16 cellular contexts compared by ENCODE assay signal in genomic region chr1:175591083-175591743, GRCh38.
DNase-seq lines count a peak whose midpoint lies in the region; ATAC-seq, FAIRE-seq and TF ChIP-seq lines count a peak whose summit lies in the region.
"Had no signal": no experiment of that assay in that cellular context is flagged by ENCODE, and none has a peak within 500 bp of the region (broad histone marks: within the 10 kb centered on the region; RNA-seq: fewer than 3 reads in every experiment).

No MANE protein-coding gene starts in this region.

- peak; percentile 18 for DNase-seq in Ammon's horn (ENCODE audit: low spot score)
- DNase-seq in HUDEP-2 (lab: John Stamatoyannopoulos, UW; ENCODE audit: unreplicated experiment in 76 of 76): peak in 72 of 76 experiments; percentile 4 to 82 (median 50)
- DNase-seq in NCI-H345 treated with DMSO at 0.1 percent for 48 hours (lab: John Stamatoyannopoulos, UW; ENCODE audit: unreplicated experiment): peak; percentile 89
- peak in 3 of 4 experiments; percentile 18 to 68 (median 54) for DNase-seq in K562 (ENCODE audit: extremely low read depth in 1 of 4, low spot score in 3 of 4)
- no peak for DNase-seq in effector CD4-positive, alpha-beta T cell
- DNase-seq: activated CD4-positive, alpha-beta memory T cell treated with anti-CD3 and anti-CD28 coated beads, Interleukin-2, amount 10 ng/mL, durations not matched to agents 7 days and 5 days; DMS79; HCEC 1CT; left colon; naive thymus-derived CD8-positive, alpha-beta T cell; stimulated activated CD4-positive, alpha-beta T cell treated with anti-CD3 and anti-CD28 coated beads, Interleukin-15, amount 100 ng/mL, for 24 hours had no signal

- peak; percentile 79 for FAIRE-seq in K562 (lab: Jason Lieb, UNC)

- H3K79me2 ChIP-seq in K562 (ENCODE audit: control insufficient read depth, insufficient read depth, low read length): no peaks in the 10 kb centered on the region

- TF ChIP-seq CTCF in K562 (IDR thresholded peaks at IDR 0.05 in 2 of 3, conservative IDR thresholded peaks at IDR 0.05 in 1 of 3; ENCODE audit: insufficient read depth in 2 of 3, low read depth in 1 of 3, low read length in 3 of 3): no peak

- 0% methylated on average over 1 of the region's 1 CpG for WGBS in K562 (ENCODE audit: insufficient coverage, low coverage, missing lambda C conversion rate)

- H3K9me1 ChIP-seq in K562 (ENCODE audit: control insufficient read depth, insufficient read depth, low read length): no peaks in the 10 kb centered on the region

- no peak for TF ChIP-seq POLR2A in K562 (conservative IDR thresholded peaks at IDR 0.05)

- no peaks in the 10 kb centered on the region for H3K9me3 ChIP-seq in K562 (replicated peaks; ENCODE audit: control insufficient read depth, insufficient read depth, low read depth, low read length)
- H3K9me3 ChIP-seq: ascending aorta had no signal

- no peak for TF ChIP-seq EP300 in K562 (IDR thresholded peaks at IDR 0.05; ENCODE audit: low read length)

- peaks cover 4% of the 10 kb centered on the region; the same call in 1 of the 2 replicates for H4K20me1 ChIP-seq in K562 (replicated peaks; ENCODE audit: control insufficient read depth, insufficient read depth, low read length)

- no peaks in the 10 kb centered on the region for H3K27me3 ChIP-seq in K562 (ENCODE audit: control insufficient read depth in 2 of 2, insufficient read depth in 2 of 2, low read length in 2 of 2)
- H3K27me3 ChIP-seq: ascending aorta had no signal

- H2AFZ ChIP-seq in K562 (ENCODE audit: low read depth, low read length): no peak overlapping the region

- TF ChIP-seq RAD21 in K562 (CRISPR knock-in tag; conservative IDR thresholded peaks at IDR 0.05 in 1 of 2, IDR thresholded peaks at IDR 0.05 in 1 of 2): no peak

- CTCF ChIA-PET in K562 (lab: Yijun Ruan, JAX; ENCODE audit: low intra/inter-chr PET ratio): no interaction called here

- H3K9ac ChIP-seq in K562 (ENCODE audit: insufficient read depth in 1 of 2, low read depth in 2 of 2, low read length in 2 of 2): no peak overlapping the region

- POLR2A ChIA-PET in K562 (lab: Yijun Ruan, JAX): interaction anchor here (0.6 kb wide), 1 partner anchor 1286 kb away, joined by 3 read pairs; no protein-coding TSS in a partner anchor

- H3K4me3 ChIP-seq in K562: no peak overlapping the region
- H3K4me3 ChIP-seq: ascending aorta had no signal

- H3K4me1 ChIP-seq in K562 (replicated peaks in 1 of 2; ENCODE audit: control insufficient read depth in 2 of 2, insufficient read depth in 2 of 2, low read length in 2 of 2): peaks cover 3 to 16% of the 10 kb centered on the region in 2 experiments; a peak in 3 of 5 replicates
- H3K4me1 ChIP-seq: ascending aorta had no signal

- BruUV-seq in K562 (replicated peaks; lab: Mats Ljungman, UMichigan): no TSS peak

- no peak overlapping the region for H3K27ac ChIP-seq in K562 (ENCODE audit: extremely low read depth, low read depth, low read length)
- H3K27ac ChIP-seq: ascending aorta, RWPE1 had no signal

- peak overlapping the region; percentile 31; the same call in 1 of the 2 replicates for H3K4me2 ChIP-seq in K562 (ENCODE audit: insufficient read depth, low read length)

- no peaks in the 10 kb centered on the region for H3K36me3 ChIP-seq in K562 (ENCODE audit: control insufficient read depth, insufficient read depth, low read length)
- H3K36me3 ChIP-seq: ascending aorta had no signal

- in situ Hi-C loops in K562 (cut with MboI): no loop called here

- intact Hi-C loops in K562 (cut with micrococcal nuclease): loop anchor here (5.0 kb wide), 1 partner anchor 1241 kb away; no protein-coding TSS in a partner anchor

- ATAC-seq in K562: peak; percentile 94
- ATAC-seq in GM19351 (IDR thresholded peaks at IDR 0.05; ENCODE audit: unreplicated experiment): no peak
- ATAC-seq in HG03175 (IDR thresholded peaks at IDR 0.05; ENCODE audit: unreplicated experiment): no peak
- no peak for ATAC-seq in GM21367 (IDR thresholded peaks at IDR 0.05; ENCODE audit: unreplicated experiment)
- ATAC-seq: left colon; naive thymus-derived CD8-positive, alpha-beta T cell had no signal

TF ChIP-seq in K562, 482 proteins besides CTCF, POLR2A, EP300 and RAD21 (continues in another document):
- TF ChIP-seq UBTF (IDR thresholded peaks at IDR 0.05; ENCODE audit: borderline replicate concordance in 1 of 2, low read depth in 2 of 2, low read length in 2 of 2) (no peak), HMG20A (CRISPR knock-in tag; conservative IDR thresholded peaks at IDR 0.05) (no peak), NBN (IDR thresholded peaks at IDR 0.05; ENCODE audit: low read depth) (no peak), BMI1 (IDR thresholded peaks at IDR 0.05; ENCODE audit: low read length) (no peak), MXI1 (IDR thresholded peaks at IDR 0.05; ENCODE audit: low read depth, low read length) (no peak), KLF16 (IDR thresholded peaks at IDR 0.05) (peak; percentile 15; the same call in 1 of the 2 replicates), VEZF1 (CRISPR knock-in tag; IDR thresholded peaks at IDR 0.05) (peak; percentile 45; the same call in 1 of the 2 replicates), TAL1 (IDR thresholded peaks at IDR 0.05) (peak; percentile 46; the same call in 1 of the 2 replicates), PYGO2 (tag; IDR thresholded peaks at IDR 0.05) (no peak), NRF1 (conservative IDR thresholded peaks at IDR 0.05 in 1 of 2, IDR thresholded peaks at IDR 0.05 in 1 of 2) (no peak), MEF2A (IDR thresholded peaks at IDR 0.05; ENCODE audit: control insufficient read depth, low read depth, low read length) (no peak), EGR1 (conservative IDR thresholded peaks at IDR 0.05) (no peak), NR0B1 (IDR thresholded peaks at IDR 0.05; ENCODE audit: partially characterized antibody) (no peak), HINFP (tag; conservative IDR thresholded peaks at IDR 0.05; ENCODE audit: low read depth) (no peak), NFIC (IDR thresholded peaks at IDR 0.05) (peak; percentile 54), PHB2 (IDR thresholded peaks at IDR 0.05; ENCODE audit: low read depth) (no peak), FOXA1 (IDR thresholded peaks at IDR 0.05; ENCODE audit: borderline replicate concordance) (no peak), SOX6 (IDR thresholded peaks at IDR 0.05) (peak; percentile 32; the same call in 1 of the 2 replicates), SMARCA4 (IDR thresholded peaks at IDR 0.05) (0 out of 2 replicates have a peak, but pooled peaks have one; percentile 26), HEY1 (CRISPR knock-in tag; IDR thresholded peaks at IDR 0.05; ENCODE audit: borderline replicate concordance) (no peak), ZBTB1 (CRISPR knock-in tag; IDR thresholded peaks at IDR 0.05; ENCODE audit: borderline replicate concordance, low read depth) (no peak), HCFC1 (IDR thresholded peaks at IDR 0.05; ENCODE audit: low read depth, low read length) (no peak), OTX1 (CRISPR knock-in tag; IDR thresholded peaks at IDR 0.05) (no peak)
